Comparison of ENCODE assay signal across 19 cellular contexts in genomic region chr1:36657826-36658225, GRCh38.
"Had no signal": no experiment of that assay in that cellular context is flagged by ENCODE, and none has a peak within 500 bp of the region (broad histone marks: within the 10 kb centered on the region; RNA-seq: fewer than 3 reads in every experiment).

No MANE protein-coding gene starts in this region.

- H3K27ac ChIP-seq: epithelial cell of prostate, esophagus muscularis mucosa, gastroesophageal sphincter, hepatocyte, left ventricle myocardium inferior, lower lobe of right lung, neutrophil, tibial artery, upper lobe of left lung, uterus had no signal

- ATAC-seq: gastroesophageal sphincter; left cardiac atrium; lower lobe of right lung; naive thymus-derived CD4-positive, alpha-beta T cell had no signal

- H3K27ac Mint-ChIP-seq: naive thymus-derived CD4-positive, alpha-beta T cell had no signal

- H3K4me3 Mint-ChIP-seq: naive thymus-derived CD4-positive, alpha-beta T cell had no signal

- H3K4me3 ChIP-seq: esophagus muscularis mucosa, gastroesophageal sphincter, hepatocyte, left ventricle myocardium inferior, lower lobe of right lung, tibial artery, upper lobe of left lung, uterus had no signal

- H3K36me3 Mint-ChIP-seq: naive thymus-derived CD4-positive, alpha-beta T cell had no signal

- DNase-seq: cortex of kidney; effector memory CD4-positive, alpha-beta T cell; kidney; left cardiac atrium; left ventricle myocardium inferior; lower lobe of right lung; mesendoderm; naive thymus-derived CD4-positive, alpha-beta T cell; small intestine; stimulated activated CD4-positive, alpha-beta T cell treated with anti-CD3 and anti-CD28 coated beads, Interleukin-12 subunit alpha, Interleukin-12 subunit beta, amount 100 ng/mL, for 4 hours; stimulated activated naive CD4-positive, alpha-beta T cell; upper lobe of left lung; uterus had no signal
